ENCODE assay signal across 26 cellular contexts in the genomic region with DNA sequence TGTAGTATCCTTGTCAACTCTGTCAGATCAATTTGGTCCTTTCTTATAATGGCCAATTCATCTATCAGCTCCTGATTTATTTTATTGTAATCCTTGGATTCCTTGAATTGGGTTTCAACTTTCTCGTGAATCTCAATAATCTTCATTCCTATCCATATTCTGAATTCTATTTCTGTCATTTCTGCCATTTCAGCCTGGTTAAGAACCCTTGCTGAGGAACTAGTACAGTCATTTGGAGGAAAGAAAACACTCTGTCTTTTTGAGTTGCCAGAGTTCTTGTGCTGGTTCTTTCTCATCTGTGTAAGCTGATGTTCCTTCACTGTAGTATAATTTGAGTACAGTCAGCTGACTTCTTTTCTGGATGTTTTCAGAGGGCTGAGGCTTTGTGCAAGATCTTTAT.
"Had no signal": no experiment of that assay in that cellular context is flagged by ENCODE, and none has a peak within 500 bp of the region (broad histone marks: within the 10 kb centered on the region; RNA-seq: fewer than 3 reads in every experiment).

No MANE protein-coding gene starts in this region.

- H3K27me3 ChIP-seq: stomach, suprapubic skin, testis, thyroid gland, tibial artery, tibial nerve, transverse colon, upper lobe of left lung, upper lobe of right lung, uterus, vagina had no signal

- H3K4me3 ChIP-seq: stomach, suprapubic skin, testis, thoracic aorta, thyroid gland, tibial artery, tibial nerve, transverse colon, upper lobe of left lung, upper lobe of right lung, uterus, vagina had no signal

- H3K4me1 ChIP-seq: stomach, suprapubic skin, testis, tibial artery, tibial nerve, transverse colon, upper lobe of left lung, upper lobe of right lung, uterus, vagina had no signal

- FAIRE-seq: urothelium cell line had no signal

- H3K9me3 ChIP-seq: suprapubic skin, testis, thyroid gland, tibial artery, transverse colon, uterus, vagina had no signal

- ATAC-seq: stimulated activated memory B cell treated with anti-CD40 and anti-IgM and Interleukin-4, amounts not matched to agents 10 μg/mL and 1 μg/mL and 100 μg/mL, for 72 hours; stimulated activated naive B cell treated with anti-CD40 and anti-IgM and Interleukin-4, amounts not matched to agents 10 μg/mL and 1 μg/mL and 100 μg/mL, for 72 hours; stimulated activated naive CD8-positive, alpha-beta T cell treated with anti-CD3 and anti-CD28 coated beads, Interleukin-15, amount 100 ng/mL, for 72 hours; stimulated activated naive CD8-positive, alpha-beta T cell treated with anti-CD3 and anti-CD28 coated beads, Interleukin-15, Interleukin-2, amounts not matched to agents 100 U/mL and 50 U/mL, for 24 hours; upper lobe of right lung had no signal

- DNase-seq: stimulated activated CD4-positive, alpha-beta T cell treated with anti-CD3 and anti-CD28 coated beads, Interleukin-2, amount 100 ng/mL, for 48 hours; stimulated activated CD4-positive, alpha-beta T cell treated with anti-CD3 and anti-CD28 coated beads, Interleukin-4, amount 100 ng/mL, for 1 hour; stimulated activated CD4-positive, alpha-beta T cell treated with anti-CD3 and anti-CD28 coated beads, Interleukin-4, amount 100 ng/mL, for 24 hours; stimulated activated CD4-positive, alpha-beta T cell treated with anti-CD3 and anti-CD28 coated beads, Interleukin-4, amount 100 ng/mL, for 4 hours; stimulated activated CD8-positive, alpha-beta memory T cell treated with anti-CD3 and anti-CD28 coated beads, Interleukin-4, amount 100 ng/mL, for 48 hours; stimulated activated naive B cell treated with anti-CD40 and anti-IgM and Interleukin-4, amounts not matched to agents 10 μg/mL and 1 μg/mL and 100 μg/mL, for 72 hours; stimulated activated naive CD4-positive, alpha-beta T cell; stimulated activated naive CD4-positive, alpha-beta T cell treated with Interleukin-2 at 50 U/mL for 16 hours; stimulated activated naive CD8-positive, alpha-beta T cell treated with anti-CD3 and anti-CD28 coated beads, Interleukin-15, amount 100 ng/mL, for 72 hours; stimulated activated naive CD8-positive, alpha-beta T cell treated with anti-CD3 and anti-CD28 coated beads, Interleukin-15, Interleukin-2, amounts not matched to agents 100 U/mL and 50 U/mL, for 24 hours; stomach; substantia nigra; testis; thyroid gland; tibial artery; transverse colon; trophoblast cell; upper lobe of left lung; upper lobe of right lung; uterus had no signal

- H3K36me3 ChIP-seq: stomach, suprapubic skin, thoracic aorta, thyroid gland, tibial artery, tibial nerve, transverse colon, upper lobe of left lung, upper lobe of right lung, uterus, vagina had no signal

- H3K27ac ChIP-seq: stomach, suprapubic skin, testis, thoracic aorta, thyroid gland, tibial artery, tibial nerve, transverse colon, upper lobe of left lung, upper lobe of right lung, uterus, vagina had no signal
